In genomic region chr18:961644-962355, GRCh38 we compare ENCODE assay signal across 8 cellular contexts. TPM values are rescaled to one million over a fixed set of nuclear protein-coding genes. Genes with fewer than 3 reads are reported as not detected.
DNase-seq lines count a peak whose midpoint lies in the region; ATAC-seq, FAIRE-seq and TF ChIP-seq lines count a peak whose summit lies in the region.

No MANE protein-coding gene starts in this region.

- peak; percentile 51 for TF ChIP-seq RAD21 in SK-N-SH (IDR thresholded peaks at IDR 0.05; ENCODE audit: low read length)
- TF ChIP-seq RAD21 in GM12878 (IDR thresholded peaks at IDR 0.05; ENCODE audit: insufficient read depth, low read depth, low read length): peak; percentile 49

- CTCF ChIA-PET in SK-N-SH (lab: Yijun Ruan, JAX): interaction anchor here (0.6 to 2.6 kb wide), 25 partner anchors 8 to 336 kb away, joined by 3 to 15 read pairs (median 4); partner anchors contain the start of gene ADCYAP1
- CTCF ChIA-PET in GM12878 (lab: Yijun Ruan, JAX): interaction anchor here (0.5 to 2.7 kb wide), 25 partner anchors 8 to 1070 kb away, joined by 3 to 20 read pairs (median 3); no protein-coding TSS in a partner anchor

- WGBS in SK-N-SH (ENCODE audit: low lambda C conversion rate): 10% methylated on average over 19 of the region's 19 CpGs
- 13% methylated on average over 19 of the region's 19 CpGs for WGBS in GM12878 (ENCODE audit: insufficient coverage, insufficient replicate concordance, low lambda C conversion rate, missing lambda C conversion rate)

- H3K27me3 ChIP-seq in HL-60 (ENCODE audit: insufficient read depth, poor library complexity, severe bottlenecking): peaks cover 14% of the 10 kb centered on the region
- peaks cover 11% of the 10 kb centered on the region for H3K27me3 ChIP-seq in SK-N-SH (ENCODE audit: insufficient read depth)
- no peaks in the 10 kb centered on the region for H3K27me3 ChIP-seq in GM12878 (replicated peaks in 1 of 2; ENCODE audit: control insufficient read depth in 2 of 2, insufficient read depth in 2 of 2, low read length in 1 of 2)

- FAIRE-seq in GM12878 (lab: Jason Lieb, UNC): peak; percentile 84

- H3K36me3 Mint-ChIP-seq in stimulated activated memory B cell treated with anti-CD40 and anti-IgM and Interleukin-4, amounts not matched to agents 10 μg/mL and 1 μg/mL and 100 μg/mL, for 72 hours: no peaks in the 10 kb centered on the region

- in situ Hi-C loops in GM12878 (cut with MboI): loop anchor here (5.0 to 25.0 kb wide), 2 partner anchors 89 to 224 kb away; no protein-coding TSS in a partner anchor

- H3K9me3 ChIP-seq in SK-N-SH (no peaks in the 10 kb centered on the region), GM12878 (replicated peaks; ENCODE audit: control insufficient read depth, insufficient read depth, low read length) (no peaks in the 10 kb centered on the region)

- SMC1A ChIA-PET in GM12878 (lab: Charles Lee; ENCODE audit: uncharacterized antibody, unreplicated experiment): interaction anchor here (0.7 to 1.6 kb wide), 2 partner anchors 29 to 97 kb away, joined by 4 to 9 read pairs; no protein-coding TSS in a partner anchor

- intact Hi-C loops in GM12878 (cut with micrococcal nuclease; ENCODE audit: unreplicated experiment): loop anchor here (2.0 kb wide), 1 partner anchor 97 kb away; no protein-coding TSS in a partner anchor

- H3K79me2 ChIP-seq in SK-N-SH (ENCODE audit: insufficient read depth) (no peaks in the 10 kb centered on the region), GM12878 (ENCODE audit: control insufficient read depth, insufficient read depth, low read length) (no peaks in the 10 kb centered on the region)

- TF ChIP-seq CTCF in HL-60 (IDR thresholded peaks at IDR 0.05; ENCODE audit: insufficient read depth, low read length) (peak; percentile 98), SK-N-SH (IDR thresholded peaks at IDR 0.05) (peak; percentile 97), GM12878 (IDR thresholded peaks at IDR 0.05 in 2 of 3, conservative IDR thresholded peaks at IDR 0.05 in 1 of 3; ENCODE audit: control insufficient read depth in 2 of 3, extremely low read depth in 1 of 3, insufficient read depth in 1 of 3, low read depth in 3 of 3, low read length in 3 of 3) (peak; percentile 65 to 89 (median 81); a peak in 5 of 6 replicates)

- no peak overlapping the region for H3K27ac ChIP-seq in HL-60 (replicated peaks)
- no peak overlapping the region for H3K27ac ChIP-seq in SK-N-SH (ENCODE audit: low read depth in 2 of 2, low read length in 1 of 2)
- no peak overlapping the region for H3K27ac ChIP-seq in GM12878 (ENCODE audit: control insufficient read depth, insufficient read depth)

- H3K9me3 Mint-ChIP-seq in stimulated activated memory B cell treated with anti-CD40 and anti-IgM and Interleukin-4, amounts not matched to agents 10 μg/mL and 1 μg/mL and 100 μg/mL, for 72 hours: no peaks in the 10 kb centered on the region

- H3K9me2 ChIP-seq in SK-N-SH: no peaks in the 10 kb centered on the region

- H3K9ac ChIP-seq in SK-N-SH (no peak overlapping the region), GM12878 (ENCODE audit: control insufficient read depth, insufficient read depth, low read length) (no peak overlapping the region)

- RAD21 ChIA-PET in GM12878 (lab: Charles Lee; ENCODE audit: unreplicated experiment): interaction anchor here (0.9 to 1.0 kb wide), 2 partner anchors 95 to 97 kb away, joined by 3 to 5 read pairs; no protein-coding TSS in a partner anchor

- no peak overlapping the region for H3K4me3 Mint-ChIP-seq in stimulated activated memory B cell treated with anti-CD40 and anti-IgM and Interleukin-4, amounts not matched to agents 10 μg/mL and 1 μg/mL and 100 μg/mL, for 72 hours

- H3K36me3 ChIP-seq in SK-N-SH (replicated peaks in 1 of 2; ENCODE audit: control insufficient read depth in 1 of 2, insufficient read depth in 2 of 2, low read length in 1 of 2) (no peaks in the 10 kb centered on the region), GM12878 (ENCODE audit: control insufficient read depth in 2 of 2, insufficient read depth in 2 of 2, low read length in 1 of 2) (no peaks in the 10 kb centered on the region)

- H3K4me2 ChIP-seq in SK-N-SH (peak overlapping the region; percentile 79), GM12878 (ENCODE audit: control insufficient read depth, insufficient read depth) (no peak overlapping the region)

- no peaks in the 10 kb centered on the region for H3F3A ChIP-seq in SK-N-SH (replicated peaks; ENCODE audit: insufficient read depth)

- TF ChIP-seq EP300 in SK-N-SH (IDR thresholded peaks at IDR 0.05; ENCODE audit: borderline replicate concordance in 1 of 2, low read depth in 1 of 2, low read length in 1 of 2) (no peak), GM12878 (IDR thresholded peaks at IDR 0.05; ENCODE audit: borderline replicate concordance in 1 of 2, control insufficient read depth in 1 of 2, low read depth in 2 of 2, low read length in 2 of 2) (no peak)

- peaks cover 17% of the 10 kb centered on the region for H3K27me3 Mint-ChIP-seq in stimulated activated memory B cell treated with anti-CD40 and anti-IgM and Interleukin-4, amounts not matched to agents 10 μg/mL and 1 μg/mL and 100 μg/mL, for 72 hours

- H3K27ac Mint-ChIP-seq in stimulated activated memory B cell treated with anti-CD40 and anti-IgM and Interleukin-4, amounts not matched to agents 10 μg/mL and 1 μg/mL and 100 μg/mL, for 72 hours: no peak overlapping the region

- BruUV-seq in GM12878 (replicated peaks; lab: Mats Ljungman, UMichigan): no TSS peak

- H3K4me1 ChIP-seq in SK-N-SH (ENCODE audit: control insufficient read depth in 1 of 2, insufficient read depth in 2 of 2, low read depth in 1 of 2, low read length in 1 of 2) (no peaks in the 10 kb centered on the region), GM12878 (ENCODE audit: control insufficient read depth, insufficient read depth, low read length) (no peaks in the 10 kb centered on the region)

- TF ChIP-seq POLR2A in GM12878 (IDR thresholded peaks at IDR 0.05; ENCODE audit: low read depth, low read length): no peak

- DNase-seq in COLO668 (lab: John Stamatoyannopoulos, UW; ENCODE audit: unreplicated experiment) (peak; percentile 41), HL-60 (ENCODE audit: low read depth in 1 of 2, low spot score in 1 of 2) (peak; percentile 11 to 37), SK-N-SH (peak; percentile 23), GM12878 (ENCODE audit: low read depth, low spot score) (no peak), inferior parietal cortex (ENCODE audit: extremely low spot score) (peak; percentile 63)
- DNase-seq in stimulated activated CD4-positive, alpha-beta T cell treated with anti-CD3 and anti-CD28 coated beads, Interleukin-2, amount 100 ng/mL, for 4 hours (ENCODE audit: low read depth): peak; percentile 8

- H2AFZ ChIP-seq in SK-N-SH (ENCODE audit: low read depth): peak overlapping the region; percentile 75
- H2AFZ ChIP-seq in GM12878 (ENCODE audit: control insufficient read depth, low read depth, low read length): no peak overlapping the region

- H3K4me1 Mint-ChIP-seq in stimulated activated memory B cell treated with anti-CD40 and anti-IgM and Interleukin-4, amounts not matched to agents 10 μg/mL and 1 μg/mL and 100 μg/mL, for 72 hours: no peaks in the 10 kb centered on the region

- POLR2A ChIA-PET in SK-N-SH (lab: Yijun Ruan, JAX): no interaction called here
- POLR2A ChIA-PET in GM12878 (lab: Charles Lee): no interaction called here

- H3K4me3 ChIP-seq in HL-60 (replicated peaks; ENCODE audit: insufficient read depth, low read length) (no peak overlapping the region), SK-N-SH (ENCODE audit: low read depth in 2 of 2, low read length in 1 of 2) (peak overlapping the region; percentile 21 to 60; a peak in 3 of 4 replicates), GM12878 (no peak overlapping the region)

- ATAC-seq in GM12878: no peak
- ATAC-seq in esophagus mucosa: no peak
- ATAC-seq in stimulated activated memory B cell treated with anti-CD40 and anti-IgM and Interleukin-4, amounts not matched to agents 10 μg/mL and 1 μg/mL and 100 μg/mL, for 72 hours: no peak

- H4K20me1 ChIP-seq in SK-N-SH (ENCODE audit: insufficient read depth) (no peaks in the 10 kb centered on the region), GM12878 (ENCODE audit: control insufficient read depth, insufficient read depth) (no peaks in the 10 kb centered on the region)

TF ChIP-seq in SK-N-SH, 30 proteins besides CTCF, POLR2A, EP300 and RAD21 (continues in another document):
- no peak for TF ChIP-seq JUND (IDR thresholded peaks at IDR 0.05)

TF ChIP-seq in GM12878, 131 proteins besides CTCF, POLR2A, EP300 and RAD21 (continues in another document):
- TF ChIP-seq SMC3 (IDR thresholded peaks at IDR 0.05; ENCODE audit: borderline replicate concordance, low read length) (peak; percentile 47; the same call in 1 of the 2 replicates), TCF7 (IDR thresholded peaks at IDR 0.05; ENCODE audit: borderline replicate concordance) (no peak), ZNF384 (IDR thresholded peaks at IDR 0.05; ENCODE audit: borderline replicate concordance, low read depth, low read length) (no peak), WRNIP1 (IDR thresholded peaks at IDR 0.05; ENCODE audit: borderline replicate concordance, low read depth, low read length) (no peak), SUZ12 (IDR thresholded peaks at IDR 0.05; ENCODE audit: unreplicated experiment) (no peak)

RNA-seq across cellular contexts. Expression of gene ADCYAP1, which starts 57.1 kb away (rescaled TPM):
- not detected in 2 replicates for polyA plus RNA-seq in SK-N-SH (2012; rRNA removed)
- not detected in 2 replicates for polyA plus RNA-seq in SK-N-SH (2012; cell fraction: cytosol; rRNA removed)
- polyA plus RNA-seq in SK-N-SH (2012; cell fraction: nucleus; rRNA removed): not detected in 2 replicates
- total RNA-seq in GM12878 (2013; cell fraction: nucleolus; rRNA removed): not detected in 2 replicates
- not detected in 2 replicates for total RNA-seq in GM12878 (2014; rRNA removed)
- not detected in 2 replicates for total RNA-seq in GM12878 (2014; rRNA removed; fragmentation: Illumina TruSeq; extraction: Trizol)
- not detected in 2 replicates for total RNA-seq in GM12878 (2021)
- polyA plus RNA-seq in GM12878 (2011; ENCODE audit: low read depth): not detected
- not detected in 2 replicates for polyA plus RNA-seq in GM12878 (2011; rRNA removed)
- polyA plus RNA-seq in GM12878 (2011; cell fraction: cytosol; rRNA removed): not detected in 2 replicates
- polyA plus RNA-seq in GM12878 (2011; cell fraction: nucleus; rRNA removed): not detected in 2 replicates
- polyA plus RNA-seq in GM12878 (2012): not detected in 2 replicates
- not detected in 2 replicates for polyA plus RNA-seq in GM12878 (2014; fragmentation: Illumina TruSeq; extraction: Trizol)
- polyA plus RNA-seq in GM12878 (2014; fragmentation: Nextera tagmentation; extraction: Ambion mirVana): under 1 TPM in 1 of 2 experiments, not detected in 1; 0.02 TPM
- not detected in 2 replicates for polyA plus RNA-seq in GM12878 (2014; rRNA removed)
- polyA plus RNA-seq in GM12878 (2016; fragmentation: Nextera tagmentation; extraction: Ambion mirVana): not detected
- not detected in 2 replicates for polyA minus RNA-seq in GM12878 (2011; rRNA and poly(A)+ RNA removed)
- polyA minus RNA-seq in GM12878 (2011; cell fraction: cytosol; rRNA and poly(A)+ RNA removed): not detected in 2 replicates
- polyA minus RNA-seq in GM12878 (2011; cell fraction: nucleus; rRNA and poly(A)+ RNA removed): not detected in 2 replicates
- 0.12 TPM for total RNA-seq in esophagus mucosa

Comparison
In these comparisons a context has a peak if more than half of its experiments do, and no peak if none do; other contexts are left out.
1. H3K4me3 ChIP-seq: peak in SK-N-SH (2 of 2); none in HL-60 (single experiment) and GM12878 (single experiment).
2. Peak in every context shown above with its lines, with median percentiles within 50 percentile points of each other: CTCF ChIP-seq.